In genomic region chr17:78369791-78370381, GRCh38 we compare ENCODE assay signal across 24 cellular contexts. TPM values are rescaled to one million over a fixed set of nuclear protein-coding genes. Genes with fewer than 3 reads are reported as not detected.
DNase-seq lines count a peak whose midpoint lies in the region; ATAC-seq and TF ChIP-seq lines count a peak whose summit lies in the region.
"Had no signal": no experiment of that assay in that cellular context is flagged by ENCODE, and none has a peak within 500 bp of the region (broad histone marks: within the 10 kb centered on the region; RNA-seq: fewer than 3 reads in every experiment).

No MANE protein-coding gene starts in this region.

- peak overlapping the region in 1 of 2 experiments; percentile 18 for H3K18ac ChIP-seq in mesenchymal stem cell (ENCODE audit: low read depth in 1 of 2, low read length in 2 of 2)

- BruUV-seq in MCF 10A (replicated peaks; lab: Mats Ljungman, UMichigan) = no TSS peak

- H3K9ac ChIP-seq in mesenchymal stem cell (ENCODE audit: low read length) = no peak overlapping the region

- no peak overlapping the region for H3K14ac ChIP-seq in mesenchymal stem cell (ENCODE audit: low read length in 2 of 2)

- H3K23ac ChIP-seq in mesenchymal stem cell (ENCODE audit: low read length in 2 of 2) = no peak overlapping the region

- H3K9me3 Mint-ChIP-seq in MCF 10A (ENCODE audit: unreplicated experiment) = no peaks in the 10 kb centered on the region
- no peaks in the 10 kb centered on the region for H3K9me3 Mint-ChIP-seq in activated T-cell treated with anti-CD3 and anti-CD28 coated beads, Interleukin-2, amount 50 U/mL, for 72 hours
- H3K9me3 Mint-ChIP-seq: activated naive CD4-positive, alpha-beta T cell treated with anti-CD3 and anti-CD28 coated beads, Interleukin-2, amount 50 U/mL, for 24 hours; naive thymus-derived CD4-positive, alpha-beta T cell had no signal

- ATAC-seq in activated CD4-positive, CD25-positive, alpha-beta regulatory T cell treated with anti-CD3 and anti-CD28 coated beads, Interleukin-2, amount 50 U/mL, for 24 hours = no peak
- no peak for ATAC-seq in activated T-cell treated with anti-CD3 and anti-CD28 coated beads, Interleukin-2, amount 50 U/mL, for 72 hours (replicated peaks in 1 of 2)
- ATAC-seq: foreskin keratinocyte; naive thymus-derived CD4-positive, alpha-beta T cell; right lobe of liver; upper lobe of right lung had no signal

- CTCF ChIA-PET in MCF 10A (lab: Yijun Ruan, JAX) = interaction anchor here (0.7 to 2.6 kb wide), 3 partner anchors 9 to 119 kb away, joined by 3 to 15 read pairs (median 12); no protein-coding TSS in a partner anchor

- intact Hi-C loops in breast epithelium (cut with DNase I; ENCODE audit: low total_unique reads) (no loop called here), MCF 10A (cut with micrococcal nuclease) (no loop called here), spleen (cut with DNase I; ENCODE audit: low total_unique reads) (no loop called here)

- peak overlapping the region in 1 of 2 experiments; percentile 2 for H3K4ac ChIP-seq in mesenchymal stem cell (ENCODE audit: low read depth in 1 of 2, low read length in 2 of 2)

- no peaks in the 10 kb centered on the region for H3K36me3 Mint-ChIP-seq in MCF 10A (ENCODE audit: insufficient read depth, unreplicated experiment)
- no peaks in the 10 kb centered on the region for H3K36me3 Mint-ChIP-seq in activated T-cell treated with anti-CD3 and anti-CD28 coated beads, Interleukin-2, amount 50 U/mL, for 72 hours (ENCODE audit: insufficient read depth in 2 of 2)
- H3K36me3 Mint-ChIP-seq: activated naive CD4-positive, alpha-beta T cell treated with anti-CD3 and anti-CD28 coated beads, Interleukin-2, amount 50 U/mL, for 24 hours; naive thymus-derived CD4-positive, alpha-beta T cell had no signal

- POLR2A ChIA-PET in MCF 10A (lab: Yijun Ruan, JAX) = interaction anchor here (0.8 to 1.1 kb wide), 2 partner anchors 9 to 22 kb away, joined by 3 read pairs; partner anchors contain the start of gene PGS1

- H3K9me3 ChIP-seq in breast epithelium (no peaks in the 10 kb centered on the region), mesenchymal stem cell (ENCODE audit: control insufficient read depth, low read length) (no peaks in the 10 kb centered on the region), spleen (no peaks in the 10 kb centered on the region), MG63 (no peaks in the 10 kb centered on the region)
- H3K9me3 ChIP-seq: right lobe of liver, upper lobe of right lung had no signal

- H4K91ac ChIP-seq in mesenchymal stem cell (ENCODE audit: low read length) = peak overlapping the region; percentile 64

- H3K4me1 Mint-ChIP-seq in MCF 10A (ENCODE audit: insufficient read depth, unreplicated experiment) = peaks cover 7% of the 10 kb centered on the region
- H3K4me1 Mint-ChIP-seq in activated T-cell treated with anti-CD3 and anti-CD28 coated beads, Interleukin-2, amount 50 U/mL, for 72 hours (ENCODE audit: low read depth) = peaks cover 7% of the 10 kb centered on the region

- no peak overlapping the region for H2BK5ac ChIP-seq in mesenchymal stem cell (ENCODE audit: low read depth, low read length, poor library complexity, severe bottlenecking)

- H3K4me1 ChIP-seq in breast epithelium (peaks cover 19 to 20% of the 10 kb centered on the region in 2 donors), mesenchymal stem cell (ENCODE audit: control insufficient read depth, insufficient read depth, low read depth, low read length) (peaks cover 40% of the 10 kb centered on the region), spleen (peaks cover 0 to 31% (median 19%) of the 10 kb centered on the region in 6 donors)

- peaks cover 2% of the 10 kb centered on the region for H3K79me1 ChIP-seq in mesenchymal stem cell (replicated peaks; ENCODE audit: low read length, poor library complexity, severe bottlenecking)

- DNase-seq in breast epithelium (ENCODE audit: low spot score in 2 of 2) = no peak
- DNase-seq in MCF 10A (ENCODE audit: unreplicated experiment) = no peak
- DNase-seq in cerebellar cortex (ENCODE audit: low spot score) = peak; percentile 50
- DNase-seq in mesenchymal stem cell = no peak
- DNase-seq in spleen = peak; percentile 58
- no peak for DNase-seq in MG63
- DNase-seq in activated T-cell treated with anti-CD3 and anti-CD28 coated beads, Interleukin-2, amount 50 U/mL, for 72 hours = no peak
- DNase-seq: 8988T; activated CD4-positive, alpha-beta T cell treated with anti-CD3 and anti-CD28 coated beads for 1 hour; activated T-cell treated with anti-CD3 and anti-CD28 coated beads, Interleukin-2, amount 50 U/mL, for 48 hours; anterior cingulate cortex; central memory CD4-positive, alpha-beta T cell; DMS79 treated with DMSO at 0.1 percent for 48 hours; foreskin keratinocyte; hypothalamus; naive thymus-derived CD4-positive, alpha-beta T cell; NCI-H1436; NCI-H2171; NCI-H526; right lobe of liver; stimulated activated CD4-positive, alpha-beta T cell treated with anti-CD3 and anti-CD28 coated beads, Interleukin-15, amount 100 ng/mL, for 24 hours; upper lobe of right lung had no signal

- H2BK12ac ChIP-seq in mesenchymal stem cell (ENCODE audit: low read length in 2 of 2) = no peak overlapping the region

- H3K4me3 ChIP-seq in breast epithelium (no peak overlapping the region), mesenchymal stem cell (ENCODE audit: insufficient read depth in 1 of 2, low read depth in 1 of 2, low read length in 2 of 2) (no peak overlapping the region), spleen (no peak overlapping the region), MG63 (no peak overlapping the region)
- H3K4me3 ChIP-seq: right lobe of liver, upper lobe of right lung had no signal

- TF ChIP-seq CTCF in breast epithelium (IDR thresholded peaks at IDR 0.05) (no peak), MCF 10A (IDR thresholded peaks at IDR 0.05; ENCODE audit: unreplicated experiment) (no peak), spleen (IDR thresholded peaks at IDR 0.05 in 8 of 11, conservative IDR thresholded peaks at IDR 0.05 in 3 of 11) (no peak)

- H2BK15ac ChIP-seq in mesenchymal stem cell (ENCODE audit: low read depth, poor library complexity, severe bottlenecking) = no peak overlapping the region

- H3K36me3 ChIP-seq in breast epithelium = no peaks in the 10 kb centered on the region
- H3K36me3 ChIP-seq in mesenchymal stem cell (ENCODE audit: control insufficient read depth in 1 of 2, insufficient read depth in 2 of 2, low read depth in 1 of 2, low read length in 2 of 2) = no peaks in the 10 kb centered on the region
- H3K36me3 ChIP-seq in spleen = no peaks in the 10 kb centered on the region
- H3K36me3 ChIP-seq in MG63 = no peaks in the 10 kb centered on the region
- H3K36me3 ChIP-seq: right lobe of liver, upper lobe of right lung had no signal

- no peak overlapping the region for H2AFZ ChIP-seq in mesenchymal stem cell (ENCODE audit: low read depth, low read length)

- H3K27me3 ChIP-seq in breast epithelium (no peaks in the 10 kb centered on the region), mesenchymal stem cell (ENCODE audit: control insufficient read depth in 1 of 2, insufficient read depth in 1 of 2, low read length in 2 of 2) (no peaks in the 10 kb centered on the region), spleen (replicated peaks in 1 of 7) (peaks cover 0 to 35% (median 5%) of the 10 kb centered on the region in 7 donors), MG63 (no peaks in the 10 kb centered on the region)
- H3K27me3 ChIP-seq: right lobe of liver, upper lobe of right lung had no signal

- TF ChIP-seq POLR2A in breast epithelium (IDR thresholded peaks at IDR 0.05) = no peak
- no peak for TF ChIP-seq POLR2A in spleen (IDR thresholded peaks at IDR 0.05)

- no peak overlapping the region for H3K27ac Mint-ChIP-seq in MCF 10A (ENCODE audit: low read depth, unreplicated experiment)
- H3K27ac Mint-ChIP-seq in activated T-cell treated with anti-CD3 and anti-CD28 coated beads, Interleukin-2, amount 50 U/mL, for 72 hours = no peak overlapping the region
- H3K27ac Mint-ChIP-seq: activated naive CD4-positive, alpha-beta T cell treated with anti-CD3 and anti-CD28 coated beads, Interleukin-2, amount 50 U/mL, for 24 hours; naive thymus-derived CD4-positive, alpha-beta T cell had no signal

- H2BK120ac ChIP-seq in mesenchymal stem cell (ENCODE audit: low read depth, low read length) = no peak overlapping the region

- no peak overlapping the region for H3K4me3 Mint-ChIP-seq in MCF 10A (ENCODE audit: unreplicated experiment)
- no peak overlapping the region for H3K4me3 Mint-ChIP-seq in activated T-cell treated with anti-CD3 and anti-CD28 coated beads, Interleukin-2, amount 50 U/mL, for 72 hours
- H3K4me3 Mint-ChIP-seq: activated naive CD4-positive, alpha-beta T cell treated with anti-CD3 and anti-CD28 coated beads, Interleukin-2, amount 50 U/mL, for 24 hours; naive thymus-derived CD4-positive, alpha-beta T cell had no signal

- no peak overlapping the region for H3K4me2 ChIP-seq in mesenchymal stem cell (ENCODE audit: low read length, poor library complexity, severe bottlenecking)

- WGBS in mesenchymal stem cell = 66% methylated on average over 13 of the region's 13 CpGs
- 72 to 80% (median 74%) methylated on average over 10 to 13 of the region's 13 CpGs for WGBS in spleen, 5 donors

- H3K27ac ChIP-seq in breast epithelium (peak overlapping the region; percentile 58 to 74), mesenchymal stem cell (ENCODE audit: low read length, poor library complexity, severe bottlenecking) (no peak overlapping the region), spleen (no peak overlapping the region)
- H3K27ac ChIP-seq: foreskin keratinocyte, right lobe of liver, upper lobe of right lung had no signal

- H4K8ac ChIP-seq in mesenchymal stem cell (ENCODE audit: low read length) = no peak overlapping the region

- peak overlapping the region; percentile 62 for H2AK5ac ChIP-seq in mesenchymal stem cell (ENCODE audit: low read length, severe bottlenecking)

- no peaks in the 10 kb centered on the region for H3K27me3 Mint-ChIP-seq in MCF 10A (ENCODE audit: insufficient read depth, unreplicated experiment)
- peaks cover 13% of the 10 kb centered on the region for H3K27me3 Mint-ChIP-seq in activated T-cell treated with anti-CD3 and anti-CD28 coated beads, Interleukin-2, amount 50 U/mL, for 72 hours (ENCODE audit: low read depth)
- H3K27me3 Mint-ChIP-seq: activated naive CD4-positive, alpha-beta T cell treated with anti-CD3 and anti-CD28 coated beads, Interleukin-2, amount 50 U/mL, for 24 hours; naive thymus-derived CD4-positive, alpha-beta T cell had no signal

RNA-seq across cellular contexts. Expression of gene PGS1, which starts 8.6 kb away (rescaled TPM):
- 10 to 100 TPM; 33.9 to 58.7 (median 50.2) TPM for total RNA-seq in breast epithelium
- total RNA-seq in MCF 10A (2022) = 25.7 and 31.8 TPM in 2 replicates
- polyA plus RNA-seq in mesenchymal stem cell (2013, experiment 1 of 2) = 21.8 TPM
- polyA plus RNA-seq in mesenchymal stem cell (2013, experiment 2 of 2) = 22.1 TPM
- 100 to 1,000 TPM in 6 of 7 donors, 10 to 100 TPM in 1; 60.1 to 217 (median 112) TPM for total RNA-seq in spleen
- 10 to 100 TPM; 20.0 to 34.7 (median 20.5) TPM for polyA plus RNA-seq in spleen
- 47.3 and 48.7 TPM in 2 replicates for total RNA-seq in MG63 (2014; rRNA removed; shearing (Covaris generic); ENCODE audit: low replicate concordance)
- total RNA-seq in activated T-cell treated with anti-CD3 and anti-CD28 coated beads, Interleukin-2, amount 50 U/mL, for 72 hours = 100 to 1,000 TPM in 1 of 2 donors, 10 to 100 TPM in 1; 81.6 to 101 TPM

RNA-seq across cellular contexts. Expression of gene SOCS3, which starts 10.0 kb away (rescaled TPM):
- 100 to 1,000 TPM in 1 of 3 donors, 10 to 100 TPM in 2; 58.1 to 190 (median 76.4) TPM for total RNA-seq in breast epithelium
- 2.5 and 4.8 TPM in 2 replicates for total RNA-seq in MCF 10A (2022)
- 64.5 TPM for polyA plus RNA-seq in mesenchymal stem cell (2013, experiment 1 of 2)
- 62.3 TPM for polyA plus RNA-seq in mesenchymal stem cell (2013, experiment 2 of 2)
- total RNA-seq in spleen = 100 to 1,000 TPM in 4 of 7 donors, 10 to 100 TPM in 3; 21.4 to 164 (median 103) TPM
- 10 to 100 TPM; 10.7 to 22.2 (median 12.2) TPM for polyA plus RNA-seq in spleen
- 23.4 and 32.9 TPM in 2 replicates for total RNA-seq in MG63 (2014; rRNA removed; shearing (Covaris generic); ENCODE audit: low replicate concordance)
- 100 to 1,000 TPM; 164 to 212 TPM for total RNA-seq in activated T-cell treated with anti-CD3 and anti-CD28 coated beads, Interleukin-2, amount 50 U/mL, for 72 hours

Comparison
In these comparisons a context has a peak if more than half of its experiments do, and no peak if none do; other contexts are left out.
1. DNase-seq: peak in cerebellar cortex (single experiment) and spleen (single experiment); none in breast epithelium (0 of 2), MCF 10A (single experiment), mesenchymal stem cell (single experiment), MG63 (single experiment) and activated T-cell treated with anti-CD3 and anti-CD28 coated beads, Interleukin-2, amount 50 U/mL, for 72 hours (0 of 2).
2. H3K27ac ChIP-seq: peak in breast epithelium (2 of 2); none in mesenchymal stem cell (single experiment) and spleen (0 of 8).